Comparison of ENCODE assay signal across 20 cellular contexts in the genomic region with DNA sequence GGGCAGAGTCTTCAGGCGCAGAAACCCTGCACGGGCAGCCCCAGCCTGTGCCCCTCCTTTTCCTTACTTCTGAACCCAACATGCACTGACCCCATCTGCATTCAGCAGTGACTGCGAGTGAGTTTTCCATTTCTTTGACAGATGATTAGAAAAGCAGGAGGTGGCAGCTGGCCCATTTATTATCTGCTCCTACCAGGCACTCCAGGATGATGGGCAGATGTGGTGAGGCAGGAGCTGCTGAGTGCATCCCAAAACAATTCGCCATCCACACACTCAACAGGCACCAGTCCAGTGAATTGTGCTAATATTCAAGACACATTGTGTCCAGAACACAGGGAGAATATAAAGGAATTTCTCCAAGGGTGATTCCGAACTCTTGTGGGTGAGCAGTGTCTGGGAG.
"Had no signal": no experiment of that assay in that cellular context is flagged by ENCODE, and none has a peak within 500 bp of the region (broad histone marks: within the 10 kb centered on the region; RNA-seq: fewer than 3 reads in every experiment).

No MANE protein-coding gene starts in this region.

- DNase-seq: activated B cell treated with CpG ODN at 0.5 μM for 24 hours; activated CD4-positive, alpha-beta T cell treated with anti-CD3 and anti-CD28 coated beads for 48 hours; activated CD8-positive, alpha-beta T cell treated with anti-CD3 and anti-CD28 coated beads for 36 hours; activated effector memory CD4-positive, alpha-beta T cell treated with anti-CD3 and anti-CD28 coated beads, Interleukin-2, amount 50 U/mL, for 16 hours; activated T-cell treated with anti-CD3 and anti-CD28 coated beads, Interleukin-2, amount 50 U/mL, for 48 hours; amniotic stem cell; effector CD8-positive, alpha-beta T cell; midbrain; right cardiac atrium; small intestine; stimulated activated CD4-positive, alpha-beta T cell treated with anti-CD3 and anti-CD28 coated beads, Interleukin-4, amount 100 ng/mL, for 4 hours; stimulated activated CD8-positive, alpha-beta memory T cell treated with anti-CD3 and anti-CD28 coated beads, Interleukin-4, amount 100 ng/mL, for 48 hours; stimulated activated naive CD4-positive, alpha-beta T cell treated with Interleukin-2 at 50 U/mL for 16 hours; substantia nigra had no signal

- H3K27ac ChIP-seq: gastroesophageal sphincter, prostate gland, tibial nerve, vagina had no signal

- ATAC-seq: activated CD8-positive, alpha-beta T cell treated with anti-CD3 and anti-CD28 coated beads for 36 hours; activated naive CD4-positive, alpha-beta T cell treated with anti-CD3 and anti-CD28 coated beads, Interleukin-2, amount 50 U/mL, for 72 hours; gastroesophageal sphincter; right cardiac atrium had no signal

- H3K27me3 ChIP-seq: gastroesophageal sphincter, tibial nerve, vagina had no signal

- H3K4me3 ChIP-seq: gastroesophageal sphincter, lung, prostate gland, tibial nerve, vagina had no signal

- H3K36me3 ChIP-seq: gastroesophageal sphincter, prostate gland, tibial nerve, vagina had no signal

- H3K4me1 ChIP-seq: prostate gland had no signal

- H3K9me3 ChIP-seq: gastroesophageal sphincter, prostate gland, tibial nerve, vagina had no signal
